ENCODE assay signal across 10 cellular contexts in genomic region chr2:113966832-113967231, GRCh38.
A peak's percentile ranks its signal among the peaks of the same experiment; 100 is the strongest.
DNase-seq lines count a peak whose midpoint lies in the region; ATAC-seq and TF ChIP-seq lines count a peak whose summit lies in the region.
"Had no signal": no experiment of that assay in that cellular context is flagged by ENCODE, and none has a peak within 500 bp of the region (broad histone marks: within the 10 kb centered on the region; RNA-seq: fewer than 3 reads in every experiment).

No MANE protein-coding gene starts in this region.

- H3K27me3 Mint-ChIP-seq in activated CD8-positive, alpha-beta memory T cell treated with anti-CD3 and anti-CD28 coated beads, Interleukin-2, amount 10 ng/mL, durations not matched to agents 7 days and 5 days = no peaks in the 10 kb centered on the region

- H3K27ac ChIP-seq in psoas muscle (no peak overlapping the region), vagina (no peak overlapping the region)
- H3K27ac ChIP-seq: WERI-Rb-1 had no signal

- DNase-seq in activated CD8-positive, alpha-beta memory T cell treated with anti-CD3 and anti-CD28 coated beads, Interleukin-2, amount 10 ng/mL, durations not matched to agents 7 days and 5 days = no peak
- DNase-seq in activated CD8-positive, alpha-beta memory T cell treated with anti-CD3 and anti-CD28 coated beads, Interleukin-2, amount 50 U/mL, for 4 hours = no peak
- peak; percentile 61 for DNase-seq in HT1080 (ENCODE audit: low read depth)
- peak; percentile 50 for DNase-seq in fibroblast of the aortic adventitia (ENCODE audit: low read depth)
- no peak for DNase-seq in psoas muscle
- no peak for DNase-seq in stimulated activated naive CD4-positive, alpha-beta T cell treated with Interleukin-2 at 50 U/mL for 16 hours (lab: John Stamatoyannopoulos, UW)
- DNase-seq in vagina (ENCODE audit: extremely low spot score in 2 of 2) = no peak
- no peak for DNase-seq in lower leg skin (ENCODE audit: low spot score in 2 of 2)
- DNase-seq: mammary epithelial cell, WERI-Rb-1 had no signal

- WGBS in psoas muscle, 3 donors = 63 to 77% (median 76%) methylated on average over 5 of the region's 5 CpGs
- WGBS in lower leg skin, 2 donors = 49 to 62% methylated on average over 5 of the region's 5 CpGs

- peaks cover 9% of the 10 kb centered on the region for H3K36me3 Mint-ChIP-seq in activated CD8-positive, alpha-beta memory T cell treated with anti-CD3 and anti-CD28 coated beads, Interleukin-2, amount 10 ng/mL, durations not matched to agents 7 days and 5 days

- H3K27ac Mint-ChIP-seq in activated CD8-positive, alpha-beta memory T cell treated with anti-CD3 and anti-CD28 coated beads, Interleukin-2, amount 10 ng/mL, durations not matched to agents 7 days and 5 days = peak overlapping the region; percentile 35

- no peak overlapping the region for H3K4me3 Mint-ChIP-seq in activated CD8-positive, alpha-beta memory T cell treated with anti-CD3 and anti-CD28 coated beads, Interleukin-2, amount 10 ng/mL, durations not matched to agents 7 days and 5 days

- H3K36me3 ChIP-seq in psoas muscle (ENCODE audit: insufficient read depth in 1 of 2, low read depth in 1 of 2) (no peaks in the 10 kb centered on the region), vagina (no peaks in the 10 kb centered on the region)
- H3K36me3 ChIP-seq: WERI-Rb-1 had no signal

- TF ChIP-seq POLR2A in vagina (IDR thresholded peaks at IDR 0.05) = no peak
- no peak for TF ChIP-seq POLR2A in lower leg skin (IDR thresholded peaks at IDR 0.05)

- H3K4me3 ChIP-seq in fibroblast of the aortic adventitia (ENCODE audit: low read depth, low read length) = no peak overlapping the region
- H3K4me3 ChIP-seq in psoas muscle = no peak overlapping the region
- no peak overlapping the region for H3K4me3 ChIP-seq in vagina
- H3K4me3 ChIP-seq in lower leg skin (ENCODE audit: low read depth, poor library complexity, severe bottlenecking) = no peak overlapping the region

- peaks cover 9% of the 10 kb centered on the region for H3K4me1 ChIP-seq in psoas muscle
- no peaks in the 10 kb centered on the region for H3K4me1 ChIP-seq in vagina

- CTCF ChIA-PET in activated CD8-positive, alpha-beta memory T cell treated with anti-CD3 and anti-CD28 coated beads, Interleukin-2, amount 10 ng/mL, durations not matched to agents 7 days and 5 days (lab: Charles Lee) = interaction anchor here (1.0 to 1.3 kb wide), 3 partner anchors 11 to 266 kb away, joined by 3 to 5 read pairs (median 5); no protein-coding TSS in a partner anchor

- H3K9me3 Mint-ChIP-seq in activated CD8-positive, alpha-beta memory T cell treated with anti-CD3 and anti-CD28 coated beads, Interleukin-2, amount 10 ng/mL, durations not matched to agents 7 days and 5 days (ENCODE audit: low read depth) = no peaks in the 10 kb centered on the region

- H3K9me3 ChIP-seq in psoas muscle (no peaks in the 10 kb centered on the region), vagina (no peaks in the 10 kb centered on the region)

- intact Hi-C loops in psoas muscle (cut with DNase I) = no loop called here
- intact Hi-C loops in vagina (cut with DNase I) = no loop called here
- intact Hi-C loops in lower leg skin (cut with DNase I; ENCODE audit: low total_unique reads) = no loop called here

- H3K27me3 ChIP-seq in psoas muscle (ENCODE audit: insufficient read depth in 3 of 3, low read length in 2 of 3) (no peaks in the 10 kb centered on the region), vagina (no peaks in the 10 kb centered on the region)

- no peak for ATAC-seq in activated CD8-positive, alpha-beta memory T cell treated with anti-CD3 and anti-CD28 coated beads, Interleukin-2, amount 10 ng/mL, durations not matched to agents 7 days and 5 days
- ATAC-seq in psoas muscle = peak in 3 of 4 donors; percentile 27 to 38 (median 38)

- H3K4me1 Mint-ChIP-seq in activated CD8-positive, alpha-beta memory T cell treated with anti-CD3 and anti-CD28 coated beads, Interleukin-2, amount 10 ng/mL, durations not matched to agents 7 days and 5 days = peaks cover 2% of the 10 kb centered on the region

- no peak for TF ChIP-seq CTCF in fibroblast of the aortic adventitia (IDR thresholded peaks at IDR 0.05; ENCODE audit: insufficient read depth, low read length)
- no peak for TF ChIP-seq CTCF in psoas muscle (IDR thresholded peaks at IDR 0.05)
- TF ChIP-seq CTCF in vagina (IDR thresholded peaks at IDR 0.05) = no peak
- no peak for TF ChIP-seq CTCF in lower leg skin (IDR thresholded peaks at IDR 0.05)

Comparison
In these comparisons a context has a peak if more than half of its experiments do, and no peak if none do; other contexts are left out.
1. DNase-seq: peak in HT1080 (single experiment) and fibroblast of the aortic adventitia (single experiment); none in activated CD8-positive, alpha-beta memory T cell treated with anti-CD3 and anti-CD28 coated beads, Interleukin-2, amount 10 ng/mL, durations not matched to agents 7 days and 5 days (single experiment), activated CD8-positive, alpha-beta memory T cell treated with anti-CD3 and anti-CD28 coated beads, Interleukin-2, amount 50 U/mL, for 4 hours (single experiment), psoas muscle (0 of 2), stimulated activated naive CD4-positive, alpha-beta T cell treated with Interleukin-2 at 50 U/mL for 16 hours (single experiment), vagina (0 of 2) and lower leg skin (0 of 2).